ENCODE assay signal across 15 cellular contexts in genomic region chr4:128841402-128841801, GRCh38. TPM values are rescaled to one million over a fixed set of nuclear protein-coding genes. Genes with fewer than 3 reads are reported as not detected.
DNase-seq lines count a peak whose midpoint lies in the region; ATAC-seq lines count a peak whose summit lies in the region.
"Had no signal": no experiment of that assay in that cellular context is flagged by ENCODE, and none has a peak within 500 bp of the region (broad histone marks: within the 10 kb centered on the region; RNA-seq: fewer than 3 reads in every experiment).

No MANE protein-coding gene starts in this region.

- H3K4me3 Mint-ChIP-seq in activated CD4-positive, alpha-beta memory T cell treated with anti-CD3 and anti-CD28 coated beads, Interleukin-2, amount 10 ng/mL, durations not matched to agents 7 days and 5 days = no peak overlapping the region
- peak overlapping the region in 2 of 5 donors; percentile 2 to 4 for H3K4me3 Mint-ChIP-seq in immature natural killer cell

- no peaks in the 10 kb centered on the region for H3K9me3 Mint-ChIP-seq in activated naive CD4-positive, alpha-beta T cell treated with anti-CD3 and anti-CD28 coated beads, Interleukin-2, amount 50 U/mL, for 72 hours
- H3K9me3 Mint-ChIP-seq in activated CD4-positive, alpha-beta memory T cell treated with anti-CD3 and anti-CD28 coated beads, Interleukin-2, amount 10 ng/mL, durations not matched to agents 7 days and 5 days = no peaks in the 10 kb centered on the region
- no peaks in the 10 kb centered on the region for H3K9me3 Mint-ChIP-seq in immature natural killer cell

- peaks cover 10 to 41% (median 31%) of the 10 kb centered on the region in 5 donors for H3K36me3 ChIP-seq in subcutaneous abdominal adipose tissue (ENCODE audit: control insufficient read depth in 5 of 5, insufficient read depth in 5 of 5, low read length in 5 of 5)

- DNase-seq in activated naive CD4-positive, alpha-beta T cell treated with anti-CD3 and anti-CD28 coated beads, Interleukin-2, amount 50 U/mL, for 72 hours (ENCODE audit: low spot score in 2 of 2) = no peak
- no peak for DNase-seq in activated naive CD4-positive, alpha-beta T cell treated with Interleukin-2 at 50 U/mL for 16 hours
- no peak for DNase-seq in activated CD4-positive, alpha-beta memory T cell treated with anti-CD3 and anti-CD28 coated beads, Interleukin-2, amount 10 ng/mL, durations not matched to agents 7 days and 5 days
- no peak for DNase-seq in immature natural killer cell
- DNase-seq: Kasumi-1, left ventricle myocardium superior, NCI-H774, Peyer's patch, psoas muscle had no signal

- H3K27ac Mint-ChIP-seq in activated naive CD4-positive, alpha-beta T cell treated with anti-CD3 and anti-CD28 coated beads, Interleukin-2, amount 50 U/mL, for 72 hours = peak overlapping the region; percentile 71 to 94
- peak overlapping the region; percentile 66 for H3K27ac Mint-ChIP-seq in activated CD4-positive, alpha-beta memory T cell treated with anti-CD3 and anti-CD28 coated beads, Interleukin-2, amount 10 ng/mL, durations not matched to agents 7 days and 5 days
- peak overlapping the region in 5 of 6 donors; percentile 14 to 87 (median 80) for H3K27ac Mint-ChIP-seq in immature natural killer cell

- no peak overlapping the region for H3K9ac ChIP-seq in subcutaneous abdominal adipose tissue (ENCODE audit: low read length in 5 of 5)

- no peaks in the 10 kb centered on the region for H3K9me3 ChIP-seq in subcutaneous abdominal adipose tissue (ENCODE audit: control insufficient read depth in 5 of 5, low read length in 5 of 5)
- H3K9me3 ChIP-seq: adrenal gland, Peyer's patch, psoas muscle had no signal

- POLR2A ChIA-PET in activated CD4-positive, alpha-beta memory T cell treated with anti-CD3 and anti-CD28 coated beads, Interleukin-2, amount 10 ng/mL, durations not matched to agents 7 days and 5 days (lab: Charles Lee) = interaction anchor here (1.0 to 1.3 kb wide), 3 partner anchors 13 to 29 kb away, joined by 3 read pairs; no protein-coding TSS in a partner anchor

- ATAC-seq in activated naive CD4-positive, alpha-beta T cell treated with anti-CD3 and anti-CD28 coated beads, Interleukin-2, amount 50 U/mL, for 72 hours = no peak
- ATAC-seq in GM18498 (IDR thresholded peaks at IDR 0.05; ENCODE audit: unreplicated experiment) (no peak), HG02588 (IDR thresholded peaks at IDR 0.05; ENCODE audit: unreplicated experiment) (no peak), HG02571 (IDR thresholded peaks at IDR 0.05; ENCODE audit: unreplicated experiment) (no peak)
- ATAC-seq: left ventricle myocardium superior, psoas muscle had no signal

- peaks cover 22% of the 10 kb centered on the region for H3K4me1 Mint-ChIP-seq in activated CD4-positive, alpha-beta memory T cell treated with anti-CD3 and anti-CD28 coated beads, Interleukin-2, amount 10 ng/mL, durations not matched to agents 7 days and 5 days
- peaks cover 51 to 77% of the 10 kb centered on the region in 2 donors for H3K4me1 Mint-ChIP-seq in immature natural killer cell

- H3K27me3 ChIP-seq in subcutaneous abdominal adipose tissue (ENCODE audit: control insufficient read depth in 5 of 5, insufficient read depth in 4 of 5, low read length in 5 of 5) = no peaks in the 10 kb centered on the region
- H3K27me3 ChIP-seq: adrenal gland, Peyer's patch had no signal

- peaks cover 10 to 23% of the 10 kb centered on the region in 2 donors for H3K36me3 Mint-ChIP-seq in activated naive CD4-positive, alpha-beta T cell treated with anti-CD3 and anti-CD28 coated beads, Interleukin-2, amount 50 U/mL, for 72 hours
- peaks cover 55% of the 10 kb centered on the region for H3K36me3 Mint-ChIP-seq in activated CD4-positive, alpha-beta memory T cell treated with anti-CD3 and anti-CD28 coated beads, Interleukin-2, amount 10 ng/mL, durations not matched to agents 7 days and 5 days (ENCODE audit: low read depth)
- H3K36me3 Mint-ChIP-seq in immature natural killer cell = peaks cover 7 to 15% (median 10%) of the 10 kb centered on the region in 3 donors

- H3K4me3 ChIP-seq in subcutaneous abdominal adipose tissue (ENCODE audit: low read depth in 1 of 5, low read length in 5 of 5) = no peak overlapping the region
- H3K4me3 ChIP-seq: adrenal gland, Peyer's patch, psoas muscle had no signal

- peaks cover 2 to 54% (median 25%) of the 10 kb centered on the region in 5 donors for H3K4me1 ChIP-seq in subcutaneous abdominal adipose tissue (ENCODE audit: control insufficient read depth in 5 of 5, insufficient read depth in 5 of 5, low read length in 5 of 5)

- CTCF ChIA-PET in activated CD4-positive, alpha-beta memory T cell treated with anti-CD3 and anti-CD28 coated beads, Interleukin-2, amount 10 ng/mL, durations not matched to agents 7 days and 5 days (lab: Charles Lee) = interaction anchor here (0.5 to 1.0 kb wide), 2 partner anchors 162 to 267 kb away, joined by 3 to 5 read pairs; no protein-coding TSS in a partner anchor

- no peaks in the 10 kb centered on the region for H3K27me3 Mint-ChIP-seq in activated CD4-positive, alpha-beta memory T cell treated with anti-CD3 and anti-CD28 coated beads, Interleukin-2, amount 10 ng/mL, durations not matched to agents 7 days and 5 days
- peaks cover 2 to 4% (median 2%) of the 10 kb centered on the region in 3 donors for H3K27me3 Mint-ChIP-seq in immature natural killer cell (ENCODE audit: low read depth in 3 of 3)

- peak overlapping the region; percentile 14 for H3K27ac ChIP-seq in subcutaneous abdominal adipose tissue (ENCODE audit: low read depth, low read length)
- H3K27ac ChIP-seq: HL-60, Peyer's patch, psoas muscle had no signal

RNA-seq across cellular contexts. Expression of gene JADE1, which starts 31.9 kb away (rescaled TPM):
- total RNA-seq in activated naive CD4-positive, alpha-beta T cell treated with anti-CD3 and anti-CD28 coated beads, Interleukin-2, amount 50 U/mL, for 72 hours = 10 to 100 TPM; 28.0 to 51.9 TPM
- total RNA-seq in activated CD4-positive, alpha-beta memory T cell treated with anti-CD3 and anti-CD28 coated beads, Interleukin-2, amount 10 ng/mL, durations not matched to agents 7 days and 5 days = 10 to 100 TPM; 29.6 to 32.7 TPM
- polyA plus RNA-seq in immature natural killer cell = 10 to 100 TPM; 31.4 to 49.3 (median 42.0) TPM
